8 cellular contexts compared by ENCODE assay signal in the genomic region with DNA sequence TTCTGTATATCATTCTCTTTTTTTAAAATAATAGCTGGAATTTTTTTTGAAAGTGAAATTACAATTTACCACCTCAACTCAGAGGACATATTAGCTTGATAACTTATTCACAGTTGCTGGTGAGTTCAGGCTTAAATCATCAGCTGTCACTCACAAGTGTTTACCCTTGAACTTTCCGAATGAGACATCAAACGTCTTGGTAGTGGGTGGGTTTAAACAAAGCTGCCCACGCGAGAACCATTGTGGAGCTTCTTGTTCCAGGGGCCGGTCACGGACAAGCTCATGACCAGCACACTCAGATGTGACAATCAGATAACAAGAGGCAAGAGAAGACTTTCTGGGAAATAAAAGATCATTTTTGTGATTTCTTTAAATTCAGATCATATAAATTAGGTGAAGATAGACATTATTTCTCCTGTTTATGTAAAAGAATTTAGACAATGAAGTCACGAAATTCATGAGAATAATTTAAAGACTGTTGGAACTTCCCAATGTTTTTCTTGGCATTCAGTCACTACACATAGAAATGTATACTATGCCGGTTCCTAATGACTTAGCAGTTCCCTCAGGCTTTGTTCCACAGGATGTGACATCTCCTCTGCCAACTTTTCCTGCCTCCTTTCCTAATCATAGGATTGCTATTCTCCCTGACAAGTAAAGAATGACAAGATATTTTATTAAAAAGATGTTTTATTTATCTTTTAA. TPM values are rescaled to one million over a fixed set of nuclear protein-coding genes. Genes with fewer than 3 reads are reported as not detected.
DNase-seq lines count a peak whose midpoint lies in the region; ATAC-seq and TF ChIP-seq lines count a peak whose summit lies in the region.

No MANE protein-coding gene starts in this region.

- H3K27ac Mint-ChIP-seq in natural killer cell treated with Interleukin-12 subunit alpha and Interleukin-12 subunit beta and Interleukin-15 and Interleukin-18, amount 100 ng/mL, for 72 hours = peak overlapping the region; percentile 58 to 77
- no peak overlapping the region for H3K27ac Mint-ChIP-seq in nephron progenitor cell

- H3K27me3 Mint-ChIP-seq in natural killer cell treated with Interleukin-12 subunit alpha and Interleukin-12 subunit beta and Interleukin-15 and Interleukin-18, amount 100 ng/mL, for 72 hours = no peaks in the 10 kb centered on the region
- peaks cover 2% of the 10 kb centered on the region for H3K27me3 Mint-ChIP-seq in nephron progenitor cell (ENCODE audit: low read depth, poor library complexity)

- H3K4me1 ChIP-seq in DOHH2 (ENCODE audit: control insufficient read depth, low read length) = peaks cover 9% of the 10 kb centered on the region

- TF ChIP-seq CTCF in DOHH2 (IDR thresholded peaks at IDR 0.05; ENCODE audit: low read depth, low read length, poor library complexity, severe bottlenecking) (no peak), dorsolateral prefrontal cortex (IDR thresholded peaks at IDR 0.05 in 54 of 56, conservative IDR thresholded peaks at IDR 0.05 in 2 of 56; ENCODE audit: low read depth in 1 of 56, partially characterized antibody in 56 of 56) (no peak), nephron progenitor cell (IDR thresholded peaks at IDR 0.05) (no peak)

- no peaks in the 10 kb centered on the region for H3K36me3 Mint-ChIP-seq in natural killer cell treated with Interleukin-12 subunit alpha and Interleukin-12 subunit beta and Interleukin-15 and Interleukin-18, amount 100 ng/mL, for 72 hours
- H3K36me3 Mint-ChIP-seq in nephron progenitor cell (ENCODE audit: low read depth) = peaks cover 4% of the 10 kb centered on the region

- intact Hi-C loops in dorsolateral prefrontal cortex (cut with DNase I) = loop anchor here (1.0 to 10.0 kb wide), 5 partner anchors 167 to 624 kb away; a partner anchor contains a TSS

- no peak overlapping the region for H3K27ac ChIP-seq in DOHH2 (ENCODE audit: low read depth, low read length)
- H3K27ac ChIP-seq in dorsolateral prefrontal cortex = peak overlapping the region; percentile 29 to 97 (median 82)

- DNase-seq in NCI-H69 (lab: John Stamatoyannopoulos, UW) (peak; percentile 54), dorsolateral prefrontal cortex (no peak), nephron progenitor cell (no peak), D341Med (ENCODE audit: low spot score) (no peak), HK-2 (ENCODE audit: unreplicated experiment) (no peak)
- DNase-seq in natural killer cell treated with Interleukin-12 subunit alpha and Interleukin-12 subunit beta and Interleukin-15 and Interleukin-18, amount 100 ng/mL, for 72 hours (ENCODE audit: low spot score) = no peak

- peak overlapping the region; percentile 52 for H3K4me2 ChIP-seq in DOHH2 (ENCODE audit: low read length)

- H3K36me3 ChIP-seq in DOHH2 (ENCODE audit: control insufficient read depth, low read length) = no peaks in the 10 kb centered on the region

- no peaks in the 10 kb centered on the region for H3K9me3 ChIP-seq in DOHH2 (ENCODE audit: control insufficient read depth, insufficient read depth, low read length)

- no peaks in the 10 kb centered on the region for H3K79me2 ChIP-seq in DOHH2 (ENCODE audit: control insufficient read depth, low read length)

- peaks cover 40 to 47% of the 10 kb centered on the region in 2 donors for H3K4me1 Mint-ChIP-seq in natural killer cell treated with Interleukin-12 subunit alpha and Interleukin-12 subunit beta and Interleukin-15 and Interleukin-18, amount 100 ng/mL, for 72 hours (ENCODE audit: low read depth in 2 of 2)
- peaks cover 35% of the 10 kb centered on the region for H3K4me1 Mint-ChIP-seq in nephron progenitor cell

- no peaks in the 10 kb centered on the region for H3K9me3 Mint-ChIP-seq in natural killer cell treated with Interleukin-12 subunit alpha and Interleukin-12 subunit beta and Interleukin-15 and Interleukin-18, amount 100 ng/mL, for 72 hours
- H3K9me3 Mint-ChIP-seq in nephron progenitor cell = peaks cover 2% of the 10 kb centered on the region

- ATAC-seq in GM21515 (IDR thresholded peaks at IDR 0.05; ENCODE audit: unreplicated experiment) = peak; percentile 35
- peak; percentile 44 to 46 for ATAC-seq in natural killer cell treated with Interleukin-12 subunit alpha and Interleukin-12 subunit beta and Interleukin-15 and Interleukin-18, amount 100 ng/mL, for 72 hours

- no peaks in the 10 kb centered on the region for H3K27me3 ChIP-seq in DOHH2 (ENCODE audit: control insufficient read depth, low read length)
- no peaks in the 10 kb centered on the region for H3K27me3 ChIP-seq in dorsolateral prefrontal cortex

- no peaks in the 10 kb centered on the region for H4K20me1 ChIP-seq in DOHH2 (ENCODE audit: control insufficient read depth, insufficient read depth, low read depth, low read length)

- no peaks in the 10 kb centered on the region for H3F3A ChIP-seq in DOHH2 (ENCODE audit: control insufficient read depth, insufficient read depth)

- H3K4me3 ChIP-seq in DOHH2 (ENCODE audit: low read length) (no peak overlapping the region), dorsolateral prefrontal cortex (peak overlapping the region in 58 of 59 donors; percentile 2 to 67 (median 47))

- H3K9me2 ChIP-seq in DOHH2 (replicated peaks; ENCODE audit: control insufficient read depth, low read length) = no peaks in the 10 kb centered on the region

- peak overlapping the region; percentile 41 for H3K4me3 Mint-ChIP-seq in natural killer cell treated with Interleukin-12 subunit alpha and Interleukin-12 subunit beta and Interleukin-15 and Interleukin-18, amount 100 ng/mL, for 72 hours
- H3K4me3 Mint-ChIP-seq in nephron progenitor cell = no peak overlapping the region

RNA-seq across cellular contexts. Expression of a gene that starts 29.3 kb away (rescaled TPM):
- total RNA-seq in dorsolateral prefrontal cortex = 10 to 100 TPM; 15.3 to 39.3 (median 24.9) TPM
- total RNA-seq in natural killer cell treated with Interleukin-12 subunit alpha and Interleukin-12 subunit beta and Interleukin-15 and Interleukin-18, amount 100 ng/mL, for 72 hours = 1 to 10 TPM; 6.8 to 8.3 TPM

RNA-seq across cellular contexts. Expression of a gene that starts 29.4 kb away (rescaled TPM):
- total RNA-seq in dorsolateral prefrontal cortex = 10 to 100 TPM; 24.5 to 48.9 (median 35.2) TPM
- total RNA-seq in natural killer cell treated with Interleukin-12 subunit alpha and Interleukin-12 subunit beta and Interleukin-15 and Interleukin-18, amount 100 ng/mL, for 72 hours = 10 to 100 TPM; 24.4 to 28.0 TPM
